ENCODE assay signal across 8 cellular contexts in genomic region chr5:139273572-139274264, GRCh38. TPM values are rescaled to one million over a fixed set of nuclear protein-coding genes. Genes with fewer than 3 reads are reported as not detected.
DNase-seq lines count a peak whose midpoint lies in the region; ATAC-seq and TF ChIP-seq lines count a peak whose summit lies in the region.

No MANE protein-coding gene starts in this region.

- peak; percentile 85 for DNase-seq in NCI-H526 treated with DMSO at 0.1 percent for 48 hours (lab: John Stamatoyannopoulos, UW)
- peak; percentile 85 to 89 for DNase-seq in activated CD4-positive, alpha-beta T cell treated with anti-CD3 and anti-CD28 coated beads, Interleukin-2, amount 50 U/mL, for 48 hours
- peak; percentile 93 for DNase-seq in ecto neural progenitor cell (ENCODE audit: low spot score)
- peak; percentile 80 to 87 for DNase-seq in lung microvascular endothelial cell (ENCODE audit: low read depth in 2 of 2)
- DNase-seq in stimulated activated CD4-positive, alpha-beta T cell treated with anti-CD3 and anti-CD28 coated beads, TNF-alpha, amount 100 ng/mL, for 4 hours (ENCODE audit: low read depth in 3 of 3): peak; percentile 75 to 82 (median 76)

- peak overlapping the region; percentile 91 for H3K27ac ChIP-seq in C4-2B

- TF ChIP-seq CTCF in C4-2B (conservative IDR thresholded peaks at IDR 0.05): no peak; the same call in 1 of the 2 replicates

- ATAC-seq in GM19035 (IDR thresholded peaks at IDR 0.05; ENCODE audit: unreplicated experiment): peak; percentile 82
- peak; percentile 85 for ATAC-seq in HG03280 (IDR thresholded peaks at IDR 0.05; ENCODE audit: unreplicated experiment)

RNA-seq across cellular contexts. Expression of gene MATR3, which starts 19.8 kb away (rescaled TPM):
- 141 and 163 TPM in 2 replicates for total RNA-seq in lung microvascular endothelial cell

Comparison
In these comparisons a context has a peak if more than half of its experiments do, and no peak if none do; other contexts are left out.
1. Peak in every context shown above with its lines: DNase-seq, ATAC-seq and H3K27ac ChIP-seq.